Comparison of ENCODE assay signal across 16 cellular contexts in the genomic region with DNA sequence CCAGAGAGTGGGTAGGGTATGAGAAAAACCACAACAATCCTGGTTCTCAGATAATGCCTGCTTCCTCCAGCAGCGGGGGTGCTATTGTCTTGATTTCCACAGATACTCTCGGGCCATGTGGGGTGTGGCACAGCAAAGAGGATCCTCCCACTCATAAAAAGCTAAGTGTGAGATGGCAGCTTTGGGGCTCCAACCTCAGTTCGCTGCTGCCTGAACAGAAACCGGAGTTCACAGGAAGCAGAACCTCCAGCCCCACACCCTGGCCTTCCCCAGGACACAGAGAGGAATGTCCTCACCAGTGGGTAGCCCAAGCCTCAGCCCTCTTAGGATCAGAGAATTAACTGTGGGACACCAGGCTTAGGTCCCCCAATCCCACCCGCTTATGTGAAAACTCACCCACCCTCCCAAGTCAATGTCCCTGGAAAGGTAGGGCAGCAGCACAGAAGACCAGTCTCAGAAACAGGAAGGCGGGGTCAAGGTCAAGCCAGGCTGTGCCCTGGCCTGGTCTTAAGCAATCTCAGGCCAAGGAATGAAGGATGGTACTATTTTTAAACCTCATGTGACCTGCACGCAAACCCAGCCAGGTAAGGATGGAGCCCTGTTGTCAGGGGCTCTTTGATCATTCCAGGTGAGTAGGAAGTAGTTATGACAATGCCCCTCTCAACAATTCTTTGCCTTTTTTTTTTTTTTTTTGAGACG. TPM values are rescaled to one million over a fixed set of nuclear protein-coding genes. Genes with fewer than 3 reads are reported as not detected.
A peak's percentile ranks its signal among the peaks of the same experiment; 100 is the strongest.
DNase-seq lines count a peak whose midpoint lies in the region; ATAC-seq, FAIRE-seq and TF ChIP-seq lines count a peak whose summit lies in the region.
"Had no signal": no experiment of that assay in that cellular context is flagged by ENCODE, and none has a peak within 500 bp of the region (broad histone marks: within the 10 kb centered on the region; RNA-seq: fewer than 3 reads in every experiment).

No MANE protein-coding gene starts in this region.

- DNase-seq in NOMO-1 treated with DMSO at 0.1 percent for 48 hours (lab: John Stamatoyannopoulos, UW; ENCODE audit: unreplicated experiment): peak; percentile 32
- no peak for DNase-seq in NOMO-1 treated with dmso at 0.1 percent for 144 hours (lab: John Stamatoyannopoulos, UW; ENCODE audit: unreplicated experiment)
- DNase-seq in colonic mucosa: peak; percentile 80
- peak; percentile 26 for DNase-seq in mesendoderm
- no peak for DNase-seq in tibial artery
- DNase-seq in RCC 7860 (ENCODE audit: low spot score): no peak
- no peak for DNase-seq in AG08396 (ENCODE audit: low spot score)
- DNase-seq: amniotic stem cell; effector CD8-positive, alpha-beta T cell; NCI-H1417 treated with DMSO at 0.1 percent for 48 hours; NCI-H526; posterior cingulate gyrus; SHP77 treated with DMSO at 0.1 percent for 48 hours; WERI-Rb-1 had no signal

- H3K4ac ChIP-seq in mesendoderm (ENCODE audit: low read depth, low read length): no peak overlapping the region

- H3K4me3 ChIP-seq in colonic mucosa (no peak overlapping the region), mesendoderm (ENCODE audit: low read length) (no peak overlapping the region), tibial artery (no peak overlapping the region)

- WGBS in mesendoderm (ENCODE audit: extremely low coverage, insufficient coverage, low lambda C conversion rate): no CpG with 5 or more reads among the region's 8 CpGs

- H4K5ac ChIP-seq in mesendoderm (ENCODE audit: low read length): no peak overlapping the region

- peaks cover 8% of the 10 kb centered on the region for H3K4me1 ChIP-seq in colonic mucosa
- H3K4me1 ChIP-seq in mesendoderm (ENCODE audit: control insufficient read depth, low read depth, low read length): peaks cover 12% of the 10 kb centered on the region
- H3K4me1 ChIP-seq in tibial artery: peaks cover 0 to 100% (median 88%) of the 10 kb centered on the region in 4 donors

- H2BK120ac ChIP-seq in mesendoderm (ENCODE audit: low read depth, low read length): no peak overlapping the region

- peaks cover 76% of the 10 kb centered on the region for H3K79me2 ChIP-seq in mesendoderm (ENCODE audit: control insufficient read depth, insufficient read depth, low read length)

- no peak overlapping the region for H2AK5ac ChIP-seq in mesendoderm (ENCODE audit: low read length)

- ATAC-seq in HG02798 (IDR thresholded peaks at IDR 0.05; ENCODE audit: poor library complexity, unreplicated experiment): no peak

- intact Hi-C loops in colonic mucosa (cut with DNase I): no loop called here
- intact Hi-C loops in tibial artery (cut with DNase I; ENCODE audit: low total_unique reads): no loop called here

- peaks cover 51% of the 10 kb centered on the region for H3K79me1 ChIP-seq in mesendoderm (ENCODE audit: low read length)

- no peak overlapping the region for H3K4me2 ChIP-seq in mesendoderm (ENCODE audit: low read length)

- TF ChIP-seq CTCF in colonic mucosa (IDR thresholded peaks at IDR 0.05) (no peak), tibial artery (IDR thresholded peaks at IDR 0.05) (no peak)

- peak overlapping the region; percentile 35 for H3K56ac ChIP-seq in mesendoderm (ENCODE audit: low read length)

- H2BK5ac ChIP-seq in mesendoderm (ENCODE audit: low read length): no peak overlapping the region

- no peak for FAIRE-seq in RCC 7860 (lab: Jason Lieb, UNC)
- FAIRE-seq: A204.1 had no signal

- H3K9ac ChIP-seq in colonic mucosa (ENCODE audit: low read depth in 2 of 2, low read length in 2 of 2): peak overlapping the region in 1 of 2 donors; percentile 48
- H3K9ac ChIP-seq in mesendoderm (ENCODE audit: low read length): no peak overlapping the region

- H3K36me3 ChIP-seq in colonic mucosa (no peaks in the 10 kb centered on the region), mesendoderm (ENCODE audit: control insufficient read depth, insufficient read depth, low read length) (peaks cover 6% of the 10 kb centered on the region), tibial artery (peaks cover 18 to 49% (median 33%) of the 10 kb centered on the region in 3 donors)

- no peak overlapping the region for H4K8ac ChIP-seq in mesendoderm (ENCODE audit: low read depth, low read length)

- H3K9me3 ChIP-seq in colonic mucosa (no peaks in the 10 kb centered on the region), tibial artery (no peaks in the 10 kb centered on the region)

- no peak overlapping the region for H3K18ac ChIP-seq in mesendoderm (ENCODE audit: low read length)

- H3K27me3 ChIP-seq in colonic mucosa (no peaks in the 10 kb centered on the region), mesendoderm (ENCODE audit: insufficient read depth, low read length, poor library complexity) (no peaks in the 10 kb centered on the region), tibial artery (no peaks in the 10 kb centered on the region)

- H3K27ac ChIP-seq in colonic mucosa (peak overlapping the region; percentile 66), mesendoderm (ENCODE audit: low read depth, low read length) (no peak overlapping the region), tibial artery (peak overlapping the region; percentile 84 to 95)
- H3K27ac ChIP-seq: WERI-Rb-1 had no signal

- no peak overlapping the region for H3K23ac ChIP-seq in mesendoderm (ENCODE audit: low read length)

- no peak overlapping the region for H2BK15ac ChIP-seq in mesendoderm (replicated peaks; ENCODE audit: low read depth)

RNA-seq across cellular contexts. Expression of gene KCTD10, which starts 9.0 kb away (rescaled TPM):
- 10 to 100 TPM; 50.3 to 74.8 TPM for total RNA-seq in colonic mucosa
- 53.1 TPM for polyA plus RNA-seq in mesendoderm (2013, experiment 1 of 2)
- polyA plus RNA-seq in mesendoderm (2013, experiment 2 of 2): 49.7 TPM

RNA-seq across cellular contexts. Expression of gene UBE3B, which starts 9.3 kb away (rescaled TPM):
- total RNA-seq in colonic mucosa: 10 to 100 TPM; 44.6 to 52.0 TPM
- polyA plus RNA-seq in mesendoderm (2013, experiment 1 of 2): 13.1 TPM
- polyA plus RNA-seq in mesendoderm (2013, experiment 2 of 2): 13.5 TPM

Comparison
In these comparisons a context has a peak if more than half of its experiments do, and no peak if none do; other contexts are left out.
1. DNase-seq: peak in NOMO-1 treated with DMSO at 0.1 percent for 48 hours (single experiment), colonic mucosa (single experiment) and mesendoderm (single experiment); none in NOMO-1 treated with dmso at 0.1 percent for 144 hours (single experiment), tibial artery (0 of 2), RCC 7860 (single experiment) and AG08396 (single experiment).